ENCODE assay signal across 29 cellular contexts in the genomic region with DNA sequence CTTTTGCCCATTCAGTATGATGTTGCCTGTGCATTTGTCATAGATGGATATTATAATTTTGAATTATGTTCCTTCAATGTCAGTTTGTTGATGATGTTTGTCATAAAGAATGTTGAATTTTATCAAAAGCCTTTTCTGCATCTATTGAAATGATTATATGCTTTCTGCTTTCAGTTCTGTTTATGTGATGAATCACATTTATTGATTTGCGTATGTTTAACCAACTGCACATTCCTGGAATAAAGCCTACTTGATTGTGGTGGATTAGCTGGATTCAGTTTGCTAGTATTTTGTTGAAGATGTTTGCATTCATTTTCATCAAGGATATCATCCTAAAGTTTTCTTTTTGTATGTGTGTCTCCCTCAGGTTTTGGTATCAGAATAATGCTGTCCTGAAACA. TPM values are rescaled to one million over a fixed set of nuclear protein-coding genes. Genes with fewer than 3 reads are reported as not detected.
"Had no signal": no experiment of that assay in that cellular context is flagged by ENCODE, and none has a peak within 500 bp of the region (broad histone marks: within the 10 kb centered on the region; RNA-seq: fewer than 3 reads in every experiment).

No MANE protein-coding gene starts in this region.

- H3K27me3 ChIP-seq: stomach, suprapubic skin, testis, thyroid gland, tibial artery, tibial nerve, transverse colon, upper lobe of left lung, upper lobe of right lung, uterus, vagina had no signal

- H3K9me3 ChIP-seq: suprapubic skin, testis, thoracic aorta, thyroid gland, transverse colon, upper lobe of left lung, upper lobe of right lung, uterus, vagina had no signal

- H3K27ac ChIP-seq: stomach, suprapubic skin, testis, thoracic aorta, thyroid gland, tibial artery, tibial nerve, transverse colon, upper lobe of left lung, upper lobe of right lung, uterus, vagina had no signal

- H3K4me1 ChIP-seq: stomach, suprapubic skin, testis, thyroid gland, tibial artery, tibial nerve, transverse colon, upper lobe of left lung, upper lobe of right lung, uterus, vagina had no signal

- DNase-seq: stimulated activated CD4-positive, alpha-beta T cell treated with anti-CD3 and anti-CD28 coated beads, Interleukin-2, amount 100 ng/mL, for 48 hours; stimulated activated CD4-positive, alpha-beta T cell treated with anti-CD3 and anti-CD28 coated beads, Interleukin-4, amount 100 ng/mL, for 1 hour; stimulated activated CD4-positive, alpha-beta T cell treated with anti-CD3 and anti-CD28 coated beads, Interleukin-4, amount 100 ng/mL, for 24 hours; stimulated activated CD4-positive, alpha-beta T cell treated with anti-CD3 and anti-CD28 coated beads, Interleukin-4, amount 100 ng/mL, for 4 hours; stimulated activated CD8-positive, alpha-beta memory T cell treated with anti-CD3 and anti-CD28 coated beads, Interleukin-4, amount 100 ng/mL, for 48 hours; stimulated activated naive B cell treated with anti-CD40 and anti-IgM and Interleukin-4, amounts not matched to agents 10 μg/mL and 1 μg/mL and 100 μg/mL, for 72 hours; stimulated activated naive CD4-positive, alpha-beta T cell treated with Interleukin-2 at 50 U/mL for 16 hours; stimulated activated naive CD8-positive, alpha-beta T cell treated with anti-CD3 and anti-CD28 coated beads, Interleukin-15, amount 100 ng/mL, for 72 hours; stimulated activated naive CD8-positive, alpha-beta T cell treated with anti-CD3 and anti-CD28 coated beads, Interleukin-15, Interleukin-2, amounts not matched to agents 100 U/mL and 50 U/mL, for 24 hours; stomach; substantia nigra; testis; thyroid gland; tibial artery; transverse colon; trophoblast cell; upper lobe of left lung; upper lobe of right lung; uterus had no signal

- H3K4me3 ChIP-seq: stomach, suprapubic skin, testis, thoracic aorta, thyroid gland, tibial artery, tibial nerve, transverse colon, upper lobe of left lung, upper lobe of right lung, uterus, vagina had no signal

- H3K36me3 ChIP-seq: stomach, suprapubic skin, thoracic aorta, thyroid gland, tibial artery, tibial nerve, transverse colon, upper lobe of left lung, upper lobe of right lung, uterus, vagina had no signal

- ATAC-seq: stimulated activated effector memory CD8-positive, alpha-beta T cell treated with anti-CD3 and anti-CD28 coated beads, Interleukin-12 subunit alpha, Interleukin-12 subunit beta, amount 100 ng/mL, for 72 hours; stimulated activated memory B cell treated with anti-CD40 and anti-IgM and Interleukin-4, amounts not matched to agents 10 μg/mL and 1 μg/mL and 100 μg/mL, for 72 hours; stimulated activated naive B cell treated with anti-CD40 and anti-IgM and Interleukin-4, amounts not matched to agents 10 μg/mL and 1 μg/mL and 100 μg/mL, for 72 hours; stimulated activated naive CD8-positive, alpha-beta T cell treated with anti-CD3 and anti-CD28 coated beads, Interleukin-15, amount 100 ng/mL, for 72 hours; stimulated activated naive CD8-positive, alpha-beta T cell treated with anti-CD3 and anti-CD28 coated beads, Interleukin-15, Interleukin-2, amounts not matched to agents 100 U/mL and 50 U/mL, for 24 hours; upper lobe of right lung had no signal

RNA-seq across cellular contexts. Expression of gene OR2M4, which starts 5.7 kb away (rescaled TPM):
- total RNA-seq: stomach, subcutaneous adipose tissue, suprapubic skin, thoracic aorta, thyroid gland, transverse colon, upper lobe of left lung, upper lobe of right lung, ureter, urinary bladder, uterus, vagina had no signal

RNA-seq across cellular contexts. Expression of gene OR2M3, which starts 28.5 kb away (rescaled TPM):
- total RNA-seq: subcutaneous adipose tissue, suprapubic skin, thoracic aorta, thyroid gland, tibial nerve, transverse colon, upper lobe of left lung, upper lobe of right lung, ureter, urinary bladder, vagina had no signal

RNA-seq across cellular contexts. Expression of gene OR2M2, which starts 50.9 kb away (rescaled TPM):
- total RNA-seq: stomach, subcutaneous adipose tissue, suprapubic skin, temporal lobe, testis, thoracic aorta, thyroid gland, tibial nerve, transverse colon, upper lobe of left lung, upper lobe of right lung, ureter, urinary bladder, uterus, vagina had no signal

RNA-seq across cellular contexts. Expression of gene OR2T33, which starts 52.2 kb away (rescaled TPM):
- total RNA-seq: stomach, subcutaneous adipose tissue, temporal lobe, thoracic aorta, transverse colon, upper lobe of right lung, ureter, urinary bladder, uterus, vagina had no signal
